ENCODE assay signal across 9 cellular contexts in genomic region chr12:7439579-7440505, GRCh38. TPM values are rescaled to one million over a fixed set of nuclear protein-coding genes. Genes with fewer than 3 reads are reported as not detected.
DNase-seq lines count a peak whose midpoint lies in the region; ATAC-seq and TF ChIP-seq lines count a peak whose summit lies in the region.
"Had no signal": no experiment of that assay in that cellular context is flagged by ENCODE, and none has a peak within 500 bp of the region (broad histone marks: within the 10 kb centered on the region; RNA-seq: fewer than 3 reads in every experiment).

No MANE protein-coding gene starts in this region.

- H3K27ac Mint-ChIP-seq in naive thymus-derived CD8-positive, alpha-beta T cell: peak overlapping the region in 7 of 10 donors; percentile 3 to 87 (median 71)

- peaks cover 0 to 2% (median 0%) of the 10 kb centered on the region in 3 donors for H3K36me3 Mint-ChIP-seq in naive thymus-derived CD8-positive, alpha-beta T cell
- H3K36me3 Mint-ChIP-seq: IgD-negative memory B cell had no signal

- H3K4me1 ChIP-seq in thymus (ENCODE audit: control insufficient read depth, insufficient read depth, low read length) (no peaks in the 10 kb centered on the region), OCI-LY7 (ENCODE audit: insufficient read depth, low read length, poor library complexity, severe bottlenecking) (no peaks in the 10 kb centered on the region)

- BruUV-seq in OCI-LY7 (replicated peaks; lab: Mats Ljungman, UMichigan): no TSS peak

- peaks cover 0 to 10% (median 7%) of the 10 kb centered on the region in 9 donors for H3K9me3 Mint-ChIP-seq in naive thymus-derived CD8-positive, alpha-beta T cell

- H3K27me3 Mint-ChIP-seq in naive thymus-derived CD8-positive, alpha-beta T cell: peaks cover 22 to 39% (median 37%) of the 10 kb centered on the region in 5 donors

- H3K4me2 ChIP-seq in OCI-LY7 (ENCODE audit: low read length): no peak overlapping the region

- no peaks in the 10 kb centered on the region for H3K9me3 ChIP-seq in thymus (ENCODE audit: control insufficient read depth)
- H3K9me3 ChIP-seq in OCI-LY7 (ENCODE audit: low read length): no peaks in the 10 kb centered on the region

- H3K79me2 ChIP-seq in OCI-LY7 (ENCODE audit: insufficient read depth, low read depth, low read length): no peaks in the 10 kb centered on the region

- no peaks in the 10 kb centered on the region for H3K9me2 ChIP-seq in OCI-LY7 (ENCODE audit: insufficient read depth, low read length)

- H3K4me3 ChIP-seq in epithelial cell of proximal tubule (ENCODE audit: low read depth, low read length) (peak overlapping the region; percentile 48), thymus (ENCODE audit: low read length) (peak overlapping the region; percentile 54), OCI-LY7 (ENCODE audit: low read depth, low read length, poor library complexity, severe bottlenecking) (no peak overlapping the region)

- CTCF ChIA-PET in OCI-LY7 (lab: Charles Lee; ENCODE audit: unreplicated experiment): no interaction called here

- DNase-seq in GM20000 (ENCODE audit: low spot score) (peak; percentile 15), epithelial cell of proximal tubule (ENCODE audit: low read depth) (no peak), SKM-1 (lab: John Stamatoyannopoulos, UW; ENCODE audit: unreplicated experiment) (no peak), OCI-LY7 (ENCODE audit: low spot score) (no peak)
- peak; percentile 1 to 3 for DNase-seq in activated CD4-positive, alpha-beta T cell treated with anti-CD3 and anti-CD28 coated beads, Interleukin-2, amount 50 U/mL, for 4 hours
- peak in 5 of 10 donors; percentile 6 to 36 (median 17) for DNase-seq in naive thymus-derived CD8-positive, alpha-beta T cell

- POLR2A ChIA-PET in naive thymus-derived CD8-positive, alpha-beta T cell (lab: Charles Lee): interaction anchor here (0.9 kb wide), 1 partner anchor 201 kb away, joined by 3 read pairs; no protein-coding TSS in a partner anchor
- POLR2A ChIA-PET in OCI-LY7 (lab: Charles Lee): no interaction called here

- intact Hi-C loops in OCI-LY7 (cut with micrococcal nuclease; ENCODE audit: unreplicated experiment): no loop called here

- no peak overlapping the region for H2AFZ ChIP-seq in OCI-LY7 (ENCODE audit: low read length)

- ATAC-seq in naive thymus-derived CD8-positive, alpha-beta T cell: peak; percentile 74 to 81
- ATAC-seq in HG02623 (IDR thresholded peaks at IDR 0.05; ENCODE audit: unreplicated experiment): no peak

- peaks cover 4 to 6% (median 5%) of the 10 kb centered on the region in 4 donors for H3K4me1 Mint-ChIP-seq in naive thymus-derived CD8-positive, alpha-beta T cell

- no peaks in the 10 kb centered on the region for H4K20me1 ChIP-seq in OCI-LY7 (ENCODE audit: insufficient read depth, low read length)

- peak overlapping the region; percentile 56 to 88 (median 71) for H3K4me3 Mint-ChIP-seq in naive thymus-derived CD8-positive, alpha-beta T cell

- H3K27ac ChIP-seq in thymus (ENCODE audit: low read depth) (no peak overlapping the region), OCI-LY7 (ENCODE audit: low read depth, low read length, poor library complexity, severe bottlenecking) (no peak overlapping the region)

- no peaks in the 10 kb centered on the region for H3K36me3 ChIP-seq in thymus (ENCODE audit: control insufficient read depth, insufficient read depth)
- H3K36me3 ChIP-seq in OCI-LY7 (ENCODE audit: insufficient read depth, low read length): no peaks in the 10 kb centered on the region

- no peak for TF ChIP-seq CTCF in GM20000 (IDR thresholded peaks at IDR 0.05; ENCODE audit: extremely low read depth, missing control alignments)
- no peak for TF ChIP-seq CTCF in epithelial cell of proximal tubule (conservative IDR thresholded peaks at IDR 0.05; ENCODE audit: low read depth, low read length)
- TF ChIP-seq CTCF in OCI-LY7 (conservative IDR thresholded peaks at IDR 0.05; ENCODE audit: low read length): no peak

- no peaks in the 10 kb centered on the region for H3K27me3 ChIP-seq in thymus (ENCODE audit: control insufficient read depth, insufficient read depth)

- 30% methylated on average over 84 of the region's 84 CpGs for WGBS in thymus

RNA-seq across cellular contexts. Expression of gene CD163L1, which starts 4.1 kb away (rescaled TPM):
- total RNA-seq in epithelial cell of proximal tubule (0.12 and 1.7 TPM in 2 replicates), OCI-LY7 (2022) (not detected in 2 replicates)
- 1 to 10 TPM in 1 of 2 experiments, under 1 TPM in 1; 0.33 to 2.9 TPM for total RNA-seq in naive thymus-derived CD8-positive, alpha-beta T cell
- not detected for polyA plus RNA-seq in naive thymus-derived CD8-positive, alpha-beta T cell
- polyA plus RNA-seq in thymus: 12.6 TPM
- not detected in 2 replicates for total RNA-seq in OCI-LY7 (2014; rRNA removed; shearing (Covaris generic))
- polyA plus RNA-seq: IgD-negative memory B cell had no signal

Comparison
In these comparisons a context has a peak if more than half of its experiments do, and no peak if none do; other contexts are left out.
1. DNase-seq: peak in GM20000 (single experiment) and activated CD4-positive, alpha-beta T cell treated with anti-CD3 and anti-CD28 coated beads, Interleukin-2, amount 50 U/mL, for 4 hours (2 of 2); none in epithelial cell of proximal tubule (single experiment), SKM-1 (single experiment) and OCI-LY7 (single experiment).